Comparison of ENCODE assay signal across 8 cellular contexts in the genomic region with DNA sequence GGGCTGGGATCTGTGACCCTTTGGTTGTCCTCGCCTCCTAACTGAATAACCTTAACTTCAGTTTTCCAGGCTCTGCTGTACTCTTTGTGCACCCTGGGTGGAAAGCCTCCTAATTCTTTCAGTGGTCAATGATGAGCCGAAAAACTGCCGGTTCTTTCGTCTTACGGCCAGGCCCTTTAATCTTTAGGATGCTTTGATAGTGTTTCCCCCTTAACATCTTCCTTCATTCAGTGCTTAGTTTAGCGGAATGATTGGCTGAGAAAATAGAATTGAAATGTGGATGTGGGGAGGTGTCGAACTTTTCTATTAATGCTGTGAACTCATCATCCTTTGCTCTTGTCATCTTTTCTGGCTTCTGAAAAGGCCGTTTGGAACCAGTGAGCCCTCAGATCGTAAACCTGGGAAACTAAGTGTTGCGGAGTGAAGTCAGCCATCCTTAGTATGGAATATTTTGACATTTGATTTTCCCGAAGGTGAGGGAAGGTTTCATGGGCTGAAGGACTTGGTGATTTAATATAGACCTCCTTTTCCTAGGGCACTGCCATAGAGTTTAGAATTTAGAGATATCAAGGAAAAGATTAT. TPM values are rescaled to one million over a fixed set of nuclear protein-coding genes. Genes with fewer than 3 reads are reported as not detected.
A peak's percentile ranks its signal among the peaks of the same experiment; 100 is the strongest.
DNase-seq lines count a peak whose midpoint lies in the region; ATAC-seq and TF ChIP-seq lines count a peak whose summit lies in the region.

No MANE protein-coding gene starts in this region.

- peaks cover 19% of the 10 kb centered on the region for H3K36me3 ChIP-seq in ACC112 (ENCODE audit: insufficient read depth, low read length)
- peaks cover 7 to 20% of the 10 kb centered on the region in 2 donors for H3K36me3 ChIP-seq in gastroesophageal sphincter
- peaks cover 0 to 13% of the 10 kb centered on the region in 2 donors for H3K36me3 ChIP-seq in gastrocnemius medialis

- H2AFZ ChIP-seq in ACC112 (ENCODE audit: low read length, unreplicated experiment) = peak overlapping the region; percentile 89

- peak overlapping the region; percentile 94 for H3K4me3 ChIP-seq in ACC112 (ENCODE audit: low read depth, low read length)
- H3K4me3 ChIP-seq in gastroesophageal sphincter = peak overlapping the region; percentile 81
- peak overlapping the region; percentile 93 to 99 (median 98) for H3K4me3 ChIP-seq in gastrocnemius medialis

- H3K4me1 ChIP-seq in ACC112 (ENCODE audit: control insufficient read depth, insufficient read depth, low read length, unreplicated experiment) (peaks cover 15% of the 10 kb centered on the region), gastroesophageal sphincter (peaks cover 2 to 47% (median 3%) of the 10 kb centered on the region in 3 donors), gastrocnemius medialis (peaks cover 26 to 27% of the 10 kb centered on the region in 2 donors)

- TF ChIP-seq CTCF in GM20000 (IDR thresholded peaks at IDR 0.05; ENCODE audit: extremely low read depth, missing control alignments) (no peak), VCaP (conservative IDR thresholded peaks at IDR 0.05) (no peak), gastroesophageal sphincter (IDR thresholded peaks at IDR 0.05) (no peak), gastrocnemius medialis (IDR thresholded peaks at IDR 0.05 in 4 of 5, conservative IDR thresholded peaks at IDR 0.05 in 1 of 5) (no peak)

- no peak for TF ChIP-seq EP300 in gastroesophageal sphincter (IDR thresholded peaks at IDR 0.05)

- H3K27me3 ChIP-seq in ACC112 (ENCODE audit: insufficient read depth, low read length) = no peaks in the 10 kb centered on the region
- no peaks in the 10 kb centered on the region for H3K27me3 ChIP-seq in gastroesophageal sphincter
- no peaks in the 10 kb centered on the region for H3K27me3 ChIP-seq in gastrocnemius medialis

- H3K79me2 ChIP-seq in ACC112 (ENCODE audit: control insufficient read depth, insufficient read depth, low read length, unreplicated experiment) = peaks cover 88% of the 10 kb centered on the region

- TF ChIP-seq POLR2A in gastroesophageal sphincter (IDR thresholded peaks at IDR 0.05) (no peak), gastrocnemius medialis (IDR thresholded peaks at IDR 0.05) (no peak)

- no peaks in the 10 kb centered on the region for H3K9me3 ChIP-seq in gastroesophageal sphincter
- no peaks in the 10 kb centered on the region for H3K9me3 ChIP-seq in gastrocnemius medialis

- intact Hi-C loops in gastrocnemius medialis (cut with DNase I; ENCODE audit: low total_unique reads) = loop anchor here (5.0 kb wide), 1 partner anchor 147 kb away; no protein-coding TSS in a partner anchor

- ATAC-seq in gastroesophageal sphincter (no peak), gastrocnemius medialis (no peak), GM18498 (IDR thresholded peaks at IDR 0.05; ENCODE audit: unreplicated experiment) (no peak), HG02870 (IDR thresholded peaks at IDR 0.05; ENCODE audit: unreplicated experiment) (no peak)

- in situ Hi-C loops in gastrocnemius medialis (cut with MboI; ENCODE audit: low sequenced_read_pairs in 4 of 4) = no loop called here

- DNase-seq in GM20000 (ENCODE audit: low spot score) (peak; percentile 15), gastrocnemius medialis (no peak), NCI-H128 (lab: John Stamatoyannopoulos, UW; ENCODE audit: unreplicated experiment) (no peak)

- 2% methylated on average over 8 to 10 of the region's 11 CpGs for WGBS in gastroesophageal sphincter (ENCODE audit: low coverage in 1 of 2), 2 donors

- peak overlapping the region; percentile 78 for H3K27ac ChIP-seq in ACC112 (ENCODE audit: low read depth, low read length)
- peak overlapping the region; percentile 92 for H3K27ac ChIP-seq in VCaP
- peak overlapping the region; percentile 89 to 95 (median 92) for H3K27ac ChIP-seq in gastroesophageal sphincter
- H3K27ac ChIP-seq in gastrocnemius medialis = peak overlapping the region; percentile 98 to 99 (median 98)

RNA-seq across cellular contexts. Expression of a gene that starts 0.9 kb away (rescaled TPM):
- 10 to 100 TPM; 44.7 to 81.9 (median 49.7) TPM for total RNA-seq in gastroesophageal sphincter
- 10 to 100 TPM; 52.1 to 67.7 (median 60.1) TPM for total RNA-seq in gastrocnemius medialis
